Comparison of ENCODE assay signal across 7 cellular contexts in genomic region chr9:120868676-120869359, GRCh38. TPM values are rescaled to one million over a fixed set of nuclear protein-coding genes. Genes with fewer than 3 reads are reported as not detected.
DNase-seq lines count a peak whose midpoint lies in the region; ATAC-seq and TF ChIP-seq lines count a peak whose summit lies in the region.

No MANE protein-coding gene starts in this region.

- H3K4me3 ChIP-seq in lower leg skin (ENCODE audit: low read depth, poor library complexity, severe bottlenecking): peak overlapping the region; percentile 21

- WGBS in lower leg skin, 2 donors: 8 to 9% methylated on average over 23 to 31 of the region's 52 CpGs

- intact Hi-C loops in lower leg skin (cut with DNase I; ENCODE audit: low total_unique reads): loop anchor here (5.0 kb wide), 1 partner anchor 68 kb away; no protein-coding TSS in a partner anchor

- TF ChIP-seq CTCF in lower leg skin (IDR thresholded peaks at IDR 0.05): no peak

- ATAC-seq in GM18499 (IDR thresholded peaks at IDR 0.05; ENCODE audit: insufficient read depth, unreplicated experiment) (peak; percentile 48), HG02840 (IDR thresholded peaks at IDR 0.05; ENCODE audit: low FRiP score, unreplicated experiment) (peak; percentile 78)

- DNase-seq in NCI-H2171 (lab: John Stamatoyannopoulos, UW) (peak; percentile 48), dermis microvascular lymphatic vessel endothelial cell (ENCODE audit: low read depth in 2 of 2) (peak; percentile 24 to 88), lower leg skin (ENCODE audit: low spot score in 2 of 2) (peak; percentile 95 to 99)
- peak; percentile 96 to 97 for DNase-seq in activated CD4-positive, alpha-beta T cell treated with anti-CD3 and anti-CD28 coated beads, Interleukin-2, amount 50 U/mL, for 4 hours
- DNase-seq in stimulated activated CD4-positive, alpha-beta T cell treated with anti-CD3 and anti-CD28 coated beads, Interleukin-4, amount 100 ng/mL, for 4 hours: peak; percentile 95 to 99

- no peak for TF ChIP-seq POLR2A in lower leg skin (IDR thresholded peaks at IDR 0.05)

RNA-seq across cellular contexts. Expression of gene PHF19, which starts 8.2 kb away (rescaled TPM):
- total RNA-seq in dermis microvascular lymphatic vessel endothelial cell (19.5 and 32.1 TPM in 2 replicates), lower leg skin (10 to 100 TPM; 11.5 to 22.1 (median 17.8) TPM)

RNA-seq across cellular contexts. Expression of gene PSMD5, which starts 26.1 kb away (rescaled TPM):
- 18.2 and 21.0 TPM in 2 replicates for total RNA-seq in dermis microvascular lymphatic vessel endothelial cell
- 10 to 100 TPM; 30.1 to 63.7 (median 33.9) TPM for total RNA-seq in lower leg skin

RNA-seq across cellular contexts. Expression of gene TRAF1, which starts 57.8 kb away (rescaled TPM):
- 0.51 and 1.2 TPM in 2 replicates for total RNA-seq in dermis microvascular lymphatic vessel endothelial cell
- 1 to 10 TPM; 2.6 to 4.9 (median 4.7) TPM for total RNA-seq in lower leg skin

Comparison
In these comparisons a context has a peak if more than half of its experiments do, and no peak if none do; other contexts are left out.
1. Peak in every context shown above with its lines: DNase-seq, ATAC-seq and H3K4me3 ChIP-seq.